Comparison of ENCODE assay signal across 14 cellular contexts in genomic region chr9:136626066-136626725, GRCh38. TPM values are rescaled to one million over a fixed set of nuclear protein-coding genes. Genes with fewer than 3 reads are reported as not detected.
A peak's percentile ranks its signal among the peaks of the same experiment; 100 is the strongest.
DNase-seq lines count a peak whose midpoint lies in the region; ATAC-seq, FAIRE-seq and TF ChIP-seq lines count a peak whose summit lies in the region.
"Had no signal": no experiment of that assay in that cellular context is flagged by ENCODE, and none has a peak within 500 bp of the region (broad histone marks: within the 10 kb centered on the region; RNA-seq: fewer than 3 reads in every experiment).

No MANE protein-coding gene starts in this region.

- H4K8ac ChIP-seq in H1 (ENCODE audit: extremely low read depth, insufficient read depth, low read length) (no peak overlapping the region), mesenchymal stem cell (ENCODE audit: low read length) (peak overlapping the region; percentile 19)

- CTCF ChIA-PET in H1 (lab: Charles Lee; ENCODE audit: partially characterized antibody) (interaction anchor here (0.6 to 9.6 kb wide), 25 partner anchors 9 to 419 kb away, joined by 3 to 253 read pairs (median 6); partner anchors contain the start of gene EGFL7), Caco-2 (lab: Charles Lee) (interaction anchor here (0.8 to 7.0 kb wide), 20 partner anchors 12 to 183 kb away, joined by 3 to 140 read pairs (median 4); no protein-coding TSS in a partner anchor)

- H3K18ac ChIP-seq in H1 (ENCODE audit: extremely low read depth, low read length) = no peak overlapping the region; the same call in 1 of the 2 replicates
- peak overlapping the region; percentile 27 to 67 for H3K18ac ChIP-seq in mesenchymal stem cell (ENCODE audit: low read depth in 1 of 2, low read length in 2 of 2)

- no peak for TF ChIP-seq EP300 in H1 (IDR thresholded peaks at IDR 0.05; ENCODE audit: borderline replicate concordance in 1 of 2, low read depth in 2 of 2, low read length in 2 of 2)
- TF ChIP-seq EP300 in upper lobe of left lung (IDR thresholded peaks at IDR 0.05) = no peak

- H2BK120ac ChIP-seq in H1 (replicated peaks; ENCODE audit: low read depth, low read length) (no peak overlapping the region), mesenchymal stem cell (ENCODE audit: low read depth, low read length) (peak overlapping the region; percentile 45)

- no peak overlapping the region for H3K14ac ChIP-seq in H1 (ENCODE audit: insufficient read length)
- H3K14ac ChIP-seq in mesenchymal stem cell (ENCODE audit: low read length in 2 of 2) = peak overlapping the region in 1 of 2 experiments; percentile 30

- H3K23ac ChIP-seq in H1 (ENCODE audit: insufficient read length) (no peak overlapping the region), mesenchymal stem cell (ENCODE audit: low read length in 2 of 2) (no peak overlapping the region)

- no peaks in the 10 kb centered on the region for H3K23me2 ChIP-seq in H1 (ENCODE audit: low read depth, low read length)

- no peak overlapping the region; the same call in 1 of the 2 replicates for H2AK5ac ChIP-seq in H1 (ENCODE audit: low read depth, low read length)
- H2AK5ac ChIP-seq in mesenchymal stem cell (ENCODE audit: low read length, severe bottlenecking) = no peak overlapping the region

- POLR2A ChIA-PET in activated naive CD8-positive, alpha-beta T cell treated with anti-CD3 and anti-CD28 coated beads, Interleukin-2, amount 10 ng/mL, durations not matched to agents 7 days and 5 days (lab: Charles Lee) = no interaction called here
- POLR2A ChIA-PET in H1 (lab: Charles Lee; ENCODE audit: partially characterized antibody) = interaction anchor here (0.8 to 1.7 kb wide), 3 partner anchors 38 to 141 kb away, joined by 3 to 7 read pairs (median 3); no protein-coding TSS in a partner anchor
- POLR2A ChIA-PET in Caco-2 (lab: Charles Lee) = interaction anchor here (0.6 to 2.1 kb wide), 2 partner anchors 139 to 143 kb away, joined by 3 to 9 read pairs; no protein-coding TSS in a partner anchor

- no peaks in the 10 kb centered on the region for H3K27me3 Mint-ChIP-seq in activated naive CD8-positive, alpha-beta T cell treated with anti-CD3 and anti-CD28 coated beads, Interleukin-2, amount 10 ng/mL, durations not matched to agents 7 days and 5 days
- H3K27me3 Mint-ChIP-seq in activated naive CD8-positive, alpha-beta T cell treated with anti-CD3 and anti-CD28 coated beads for 36 hours = peaks cover 17% of the 10 kb centered on the region
- peaks cover 7% of the 10 kb centered on the region for H3K27me3 Mint-ChIP-seq in Caco-2 (ENCODE audit: insufficient read depth, unreplicated experiment)

- TF ChIP-seq POLR2A in H1 (IDR thresholded peaks at IDR 0.05; ENCODE audit: control extremely low read depth in 1 of 2, low read depth in 2 of 2, low read length in 2 of 2) (no peak), upper lobe of left lung (IDR thresholded peaks at IDR 0.05) (no peak)

- no peak overlapping the region for H3K4me3 Mint-ChIP-seq in activated naive CD8-positive, alpha-beta T cell treated with anti-CD3 and anti-CD28 coated beads, Interleukin-2, amount 10 ng/mL, durations not matched to agents 7 days and 5 days
- H3K4me3 Mint-ChIP-seq in activated naive CD8-positive, alpha-beta T cell treated with anti-CD3 and anti-CD28 coated beads for 36 hours = no peak overlapping the region
- H3K4me3 Mint-ChIP-seq in Caco-2 (ENCODE audit: unreplicated experiment) = no peak overlapping the region
- H3K4me3 Mint-ChIP-seq: activated naive CD8-positive, alpha-beta T cell treated with anti-CD3 and anti-CD28 coated beads, Interleukin-2, amount 50 U/mL, for 24 hours; CD8-positive, alpha-beta T cell had no signal

- TF ChIP-seq RAD21 in H1 (IDR thresholded peaks at IDR 0.05 in 1 of 2, conservative IDR thresholded peaks at IDR 0.05 in 1 of 2; ENCODE audit: low read depth in 2 of 2, low read length in 2 of 2) = no peak

- peaks cover 5% of the 10 kb centered on the region for H3K4me1 Mint-ChIP-seq in activated naive CD8-positive, alpha-beta T cell treated with anti-CD3 and anti-CD28 coated beads, Interleukin-2, amount 10 ng/mL, durations not matched to agents 7 days and 5 days
- peaks cover 3% of the 10 kb centered on the region for H3K4me1 Mint-ChIP-seq in activated naive CD8-positive, alpha-beta T cell treated with anti-CD3 and anti-CD28 coated beads for 36 hours
- H3K4me1 Mint-ChIP-seq in Caco-2 (ENCODE audit: low read depth, unreplicated experiment) = peaks cover 12% of the 10 kb centered on the region

- peak overlapping the region; percentile 69 for H3K4ac ChIP-seq in H1 (replicated peaks; ENCODE audit: insufficient read length, low read depth, low read length)
- peak overlapping the region in 1 of 2 experiments; percentile 66 for H3K4ac ChIP-seq in mesenchymal stem cell (ENCODE audit: low read depth in 1 of 2, low read length in 2 of 2)

- H3K9me3 Mint-ChIP-seq in activated naive CD8-positive, alpha-beta T cell treated with anti-CD3 and anti-CD28 coated beads, Interleukin-2, amount 10 ng/mL, durations not matched to agents 7 days and 5 days = no peaks in the 10 kb centered on the region
- no peaks in the 10 kb centered on the region for H3K9me3 Mint-ChIP-seq in activated naive CD8-positive, alpha-beta T cell treated with anti-CD3 and anti-CD28 coated beads for 36 hours
- no peaks in the 10 kb centered on the region for H3K9me3 Mint-ChIP-seq in Caco-2 (ENCODE audit: unreplicated experiment)
- H3K9me3 Mint-ChIP-seq: activated naive CD8-positive, alpha-beta T cell treated with anti-CD3 and anti-CD28 coated beads, Interleukin-2, amount 50 U/mL, for 24 hours; CD8-positive, alpha-beta T cell had no signal

- ATAC-seq in activated naive CD8-positive, alpha-beta T cell treated with anti-CD3 and anti-CD28 coated beads, Interleukin-2, amount 10 ng/mL, durations not matched to agents 7 days and 5 days (ENCODE audit: low read depth) = no peak
- no peak for ATAC-seq in upper lobe of left lung (ENCODE audit: low FRiP score in 2 of 2)
- ATAC-seq in HG02885 (IDR thresholded peaks at IDR 0.05; ENCODE audit: poor library complexity, unreplicated experiment) = no peak
- ATAC-seq in HG03175 (IDR thresholded peaks at IDR 0.05; ENCODE audit: unreplicated experiment) = no peak
- ATAC-seq: activated naive CD8-positive, alpha-beta T cell treated with anti-CD3 and anti-CD28 coated beads, Interleukin-2, amount 50 U/mL, for 24 hours; CD8-positive, alpha-beta T cell had no signal

- no peaks in the 10 kb centered on the region for H3K36me3 Mint-ChIP-seq in activated naive CD8-positive, alpha-beta T cell treated with anti-CD3 and anti-CD28 coated beads, Interleukin-2, amount 10 ng/mL, durations not matched to agents 7 days and 5 days
- no peaks in the 10 kb centered on the region for H3K36me3 Mint-ChIP-seq in activated naive CD8-positive, alpha-beta T cell treated with anti-CD3 and anti-CD28 coated beads for 36 hours
- H3K36me3 Mint-ChIP-seq in Caco-2 (ENCODE audit: insufficient read depth, unreplicated experiment) = peaks cover 8% of the 10 kb centered on the region
- H3K36me3 Mint-ChIP-seq: CD8-positive, alpha-beta T cell had no signal

- WGBS in H1 (ENCODE audit: extremely low coverage in 1 of 2, insufficient coverage in 1 of 2, insufficient read length in 1 of 2, insufficient replicate concordance in 2 of 2, low coverage in 1 of 2, low lambda C conversion rate in 2 of 2, missing lambda C conversion rate in 1 of 2), 2 experiments = 91% methylated on average over 9 of the region's 30 CpGs; no CpG with 5 or more reads in 1 of the 2 experiments
- 91% methylated on average over 15 of the region's 30 CpGs for WGBS in mesenchymal stem cell
- 62% methylated on average over 15 of the region's 30 CpGs; no CpG with 5 or more reads in 1 of the 2 donors for WGBS in upper lobe of left lung, 2 donors

- no peak overlapping the region for H2AFZ ChIP-seq in H1 (ENCODE audit: low read length)
- no peak overlapping the region for H2AFZ ChIP-seq in mesenchymal stem cell (ENCODE audit: low read depth, low read length)

- FAIRE-seq in H1 (lab: Jason Lieb, UNC) = no peak
- FAIRE-seq: frontal cortex, urothelium cell line had no signal

- peak overlapping the region; percentile 88 for H4K91ac ChIP-seq in H1 (replicated peaks; ENCODE audit: insufficient read length, low read length)
- H4K91ac ChIP-seq in mesenchymal stem cell (ENCODE audit: low read length) = peak overlapping the region; percentile 66

- H3K9me3 ChIP-seq in H1 (ENCODE audit: insufficient read depth in 2 of 2, low read depth in 1 of 2, low read length in 1 of 2) (no peaks in the 10 kb centered on the region), mesenchymal stem cell (ENCODE audit: control insufficient read depth, low read length) (no peaks in the 10 kb centered on the region), upper lobe of left lung (no peaks in the 10 kb centered on the region), Caco-2 (no peaks in the 10 kb centered on the region)

- no peak overlapping the region for H2BK20ac ChIP-seq in H1 (ENCODE audit: low read length)

- H3K4me2 ChIP-seq in H1 (ENCODE audit: insufficient read depth in 1 of 2, low read depth in 2 of 2, low read length in 2 of 2) = no peak overlapping the region
- no peak overlapping the region for H3K4me2 ChIP-seq in mesenchymal stem cell (ENCODE audit: low read length, poor library complexity, severe bottlenecking)

- H3K4me1 ChIP-seq in H1 (replicated peaks in 1 of 4; ENCODE audit: control insufficient read depth in 3 of 4, insufficient read depth in 4 of 4, low read length in 3 of 4) = peaks cover 0 to 9% (median 0%) of the 10 kb centered on the region in 4 experiments; a peak in 3 of 7 replicates
- peaks cover 54% of the 10 kb centered on the region for H3K4me1 ChIP-seq in mesenchymal stem cell (ENCODE audit: control insufficient read depth, insufficient read depth, low read depth, low read length)
- H3K4me1 ChIP-seq in upper lobe of left lung = peaks cover 49 to 68% (median 53%) of the 10 kb centered on the region in 4 donors
- peaks cover 50% of the 10 kb centered on the region for H3K4me1 ChIP-seq in Caco-2

- no peak overlapping the region for H4K5ac ChIP-seq in H1 (ENCODE audit: insufficient read length, low read depth, low read length)

- H3K4me3 ChIP-seq in H1 (ENCODE audit: extremely low read depth in 1 of 4, insufficient read depth in 2 of 4, low read depth in 3 of 4, low read length in 4 of 4) (no peak overlapping the region), mesenchymal stem cell (ENCODE audit: insufficient read depth in 1 of 2, low read depth in 1 of 2, low read length in 2 of 2) (no peak overlapping the region), upper lobe of left lung (no peak overlapping the region), Caco-2 (ENCODE audit: low read depth, low read length) (no peak overlapping the region)

- H2BK5ac ChIP-seq in H1 (ENCODE audit: low read depth, low read length) = 0 out of 2 replicates have a peak overlapping the region, but pooled peaks have one; percentile 26
- H2BK5ac ChIP-seq in mesenchymal stem cell (ENCODE audit: low read depth, low read length, poor library complexity, severe bottlenecking) = no peak overlapping the region

- H3K36me3 ChIP-seq in H1 (ENCODE audit: control insufficient read depth in 2 of 4, insufficient read depth in 4 of 4, low read length in 3 of 4) (no peaks in the 10 kb centered on the region), mesenchymal stem cell (ENCODE audit: control insufficient read depth in 1 of 2, insufficient read depth in 2 of 2, low read depth in 1 of 2, low read length in 2 of 2) (no peaks in the 10 kb centered on the region), upper lobe of left lung (no peaks in the 10 kb centered on the region), Caco-2 (ENCODE audit: control insufficient read depth, insufficient read depth, low read length) (no peaks in the 10 kb centered on the region)

- intact Hi-C loops in Caco-2 (cut with micrococcal nuclease; ENCODE audit: unreplicated experiment) = loop anchor here (2.0 kb wide), 1 partner anchor 79 kb away; the partner anchor contains the start of gene NOTCH1

- H4K20me1 ChIP-seq in H1 (replicated peaks in 1 of 2; ENCODE audit: control insufficient read depth in 1 of 2, insufficient read depth in 2 of 2, low read length in 2 of 2) = peaks cover 0 to 7% of the 10 kb centered on the region in 2 experiments

- H3K9ac ChIP-seq in H1 (replicated peaks in 1 of 4; ENCODE audit: extremely low read depth in 1 of 4, low read depth in 3 of 4, low read length in 3 of 4) (no peak overlapping the region), mesenchymal stem cell (ENCODE audit: low read length) (no peak overlapping the region)

- TF ChIP-seq CTCF in H1 (IDR thresholded peaks at IDR 0.05; ENCODE audit: control extremely low read depth in 1 of 3, insufficient read depth in 1 of 3, low read depth in 1 of 3, low read length in 3 of 3) (no peak), upper lobe of left lung (IDR thresholded peaks at IDR 0.05) (no peak), Caco-2 (IDR thresholded peaks at IDR 0.05; ENCODE audit: insufficient read depth in 1 of 2, low read depth in 1 of 2, low read length in 1 of 2, severe bottlenecking in 1 of 2, unreplicated experiment in 1 of 2) (no peak)

- BruUV-seq in Caco-2 (replicated peaks; lab: Mats Ljungman, UMichigan) = no TSS peak

- H3K27ac ChIP-seq in H1 (ENCODE audit: low read depth, low read length) (no peak overlapping the region), mesenchymal stem cell (ENCODE audit: low read length, poor library complexity, severe bottlenecking) (no peak overlapping the region), upper lobe of left lung (peak overlapping the region in 3 of 4 donors; percentile 31 to 64 (median 61))

- no peaks in the 10 kb centered on the region for H3K79me1 ChIP-seq in H1 (ENCODE audit: low read depth, low read length)
- no peaks in the 10 kb centered on the region for H3K79me1 ChIP-seq in mesenchymal stem cell (replicated peaks; ENCODE audit: low read length, poor library complexity, severe bottlenecking)

- H3K27me3 ChIP-seq in H1 (replicated peaks in 1 of 4; ENCODE audit: control insufficient read depth in 3 of 4, extremely low read depth in 1 of 4, insufficient read depth in 3 of 4, low read length in 3 of 4) (no peaks in the 10 kb centered on the region), mesenchymal stem cell (ENCODE audit: control insufficient read depth in 1 of 2, insufficient read depth in 1 of 2, low read length in 2 of 2) (peaks cover 0 to 28% of the 10 kb centered on the region in 2 experiments), upper lobe of left lung (no peaks in the 10 kb centered on the region), Caco-2 (replicated peaks; ENCODE audit: control insufficient read depth, insufficient read depth, low read length) (no peaks in the 10 kb centered on the region)

- H3K79me2 ChIP-seq in H1 (ENCODE audit: control insufficient read depth in 1 of 2, insufficient read depth in 2 of 2, low read length in 2 of 2) = no peaks in the 10 kb centered on the region

- H3K27ac Mint-ChIP-seq in activated naive CD8-positive, alpha-beta T cell treated with anti-CD3 and anti-CD28 coated beads, Interleukin-2, amount 10 ng/mL, durations not matched to agents 7 days and 5 days = no peak overlapping the region
- no peak overlapping the region for H3K27ac Mint-ChIP-seq in activated naive CD8-positive, alpha-beta T cell treated with anti-CD3 and anti-CD28 coated beads for 36 hours
- no peak overlapping the region for H3K27ac Mint-ChIP-seq in Caco-2 (ENCODE audit: unreplicated experiment)
- H3K27ac Mint-ChIP-seq: activated naive CD8-positive, alpha-beta T cell treated with anti-CD3 and anti-CD28 coated beads, Interleukin-2, amount 50 U/mL, for 24 hours; CD8-positive, alpha-beta T cell had no signal

- peak; percentile 24 for DNase-seq in activated naive CD8-positive, alpha-beta T cell treated with anti-CD3 and anti-CD28 coated beads, Interleukin-2, amount 10 ng/mL, durations not matched to agents 7 days and 5 days
- DNase-seq in activated naive CD8-positive, alpha-beta T cell treated with anti-CD3 and anti-CD28 coated beads for 36 hours = no peak
- DNase-seq in H1 (ENCODE audit: low read depth in 1 of 2, low spot score in 2 of 2) (peak in 1 of 2 experiments; percentile 45), mesenchymal stem cell (no peak), upper lobe of left lung (peak; percentile 21 to 75), Caco-2 (no peak)
- DNase-seq: activated naive CD8-positive, alpha-beta T cell treated with anti-CD3 and anti-CD28 coated beads, Interleukin-2, amount 50 U/mL, for 24 hours; CD8-positive, alpha-beta T cell; NCI-H2029 had no signal

- H2BK12ac ChIP-seq in H1 (ENCODE audit: low read depth, low read length) (no peak overlapping the region), mesenchymal stem cell (ENCODE audit: low read length in 2 of 2) (peak overlapping the region; percentile 64 to 80)

- no peak overlapping the region for H3K56ac ChIP-seq in H1 (replicated peaks; ENCODE audit: insufficient read length, low read depth, low read length)

- peak overlapping the region; percentile 61; the same call in 1 of the 2 replicates for H2BK15ac ChIP-seq in H1 (ENCODE audit: low read length)
- H2BK15ac ChIP-seq in mesenchymal stem cell (ENCODE audit: low read depth, poor library complexity, severe bottlenecking) = peak overlapping the region; percentile 26

RNA-seq across cellular contexts. Expression of gene EGFL7, which starts 36.5 kb away (rescaled TPM):
- 1 to 10 TPM in 1 of 2 experiments, under 1 TPM in 1; 1.00 to 1.1 TPM for total RNA-seq in activated naive CD8-positive, alpha-beta T cell treated with anti-CD3 and anti-CD28 coated beads, Interleukin-2, amount 10 ng/mL, durations not matched to agents 7 days and 5 days
- 1 to 10 TPM in 1 of 2 experiments, under 1 TPM in 1; 0.94 to 1.2 TPM for total RNA-seq in activated naive CD8-positive, alpha-beta T cell treated with anti-CD3 and anti-CD28 coated beads for 36 hours
- 37.8 and 39.8 TPM in 2 replicates for total RNA-seq in H1 (2021; fragmentation: NEBNext Ultra II Directional; extraction: Animal tissue kit (Norgen Biotek cat#: 25700))
- polyA plus RNA-seq in H1 (2011; rRNA removed) = 53.4 and 82.5 TPM in 2 replicates
- 63.0 TPM for polyA plus RNA-seq in H1 (2011; cell fraction: cytosol; rRNA removed)
- polyA plus RNA-seq in H1 (2011; cell fraction: nucleus; rRNA removed) = 82.5 TPM
- 17.3 to 46.4 TPM (median 40.7 TPM) in 4 replicates for polyA plus RNA-seq in H1 (2012, experiment 1 of 2)
- 43.2 TPM for polyA plus RNA-seq in H1 (2012, experiment 2 of 2)
- polyA plus RNA-seq in H1 (2013, experiment 1 of 2) = 66.8 TPM
- polyA plus RNA-seq in H1 (2013, experiment 2 of 2) = 68.8 TPM
- 7.2 and 9.3 TPM in 2 replicates for polyA minus RNA-seq in H1 (2011; rRNA and poly(A)+ RNA removed)
- 30.7 TPM for polyA minus RNA-seq in H1 (2011; cell fraction: cytosol; rRNA and poly(A)+ RNA removed)
- polyA minus RNA-seq in H1 (2011; cell fraction: nucleus; rRNA and poly(A)+ RNA removed) = 12.8 TPM
- polyA plus RNA-seq in mesenchymal stem cell (2013, experiment 1 of 2) = 29.0 TPM
- 30.0 TPM for polyA plus RNA-seq in mesenchymal stem cell (2013, experiment 2 of 2)
- 100 to 1,000 TPM in 5 of 6 donors, 10 to 100 TPM in 1; 77.9 to 321 (median 165) TPM for total RNA-seq in upper lobe of left lung
- 30.2 and 30.4 TPM in 2 replicates for total RNA-seq in Caco-2 (2022)
- total RNA-seq: CD8-positive, alpha-beta T cell; OCI-LY7 had no signal

Comparison
In these comparisons a context has a peak if more than half of its experiments do, and no peak if none do; other contexts are left out.
1. DNase-seq: peak in activated naive CD8-positive, alpha-beta T cell treated with anti-CD3 and anti-CD28 coated beads, Interleukin-2, amount 10 ng/mL, durations not matched to agents 7 days and 5 days (single experiment) and upper lobe of left lung (2 of 2); none in activated naive CD8-positive, alpha-beta T cell treated with anti-CD3 and anti-CD28 coated beads for 36 hours (single experiment), mesenchymal stem cell (single experiment) and Caco-2 (0 of 2).
2. H3K27ac ChIP-seq: peak in upper lobe of left lung (3 of 4); none in H1 (single experiment) and mesenchymal stem cell (single experiment).
3. RNA of gene EGFL7, which starts 36.5 kb away (total RNA-seq): 77.9 to 321 TPM in upper lobe of left lung, 37.8 to 39.8 TPM in H1 and 30.2 to 30.4 TPM in Caco-2; 0.94 to 1.2 TPM in activated naive CD8-positive, alpha-beta T cell treated with anti-CD3 and anti-CD28 coated beads for 36 hours and 1.00 to 1.1 TPM in activated naive CD8-positive, alpha-beta T cell treated with anti-CD3 and anti-CD28 coated beads, Interleukin-2, amount 10 ng/mL, durations not matched to agents 7 days and 5 days; every median in the first group is over 10 times any median in the second.